In genomic region chr2:237251959-237252358, GRCh38 we compare ENCODE assay signal across 24 cellular contexts.
DNase-seq lines count a peak whose midpoint lies in the region; ATAC-seq and TF ChIP-seq lines count a peak whose summit lies in the region.
"Had no signal": no experiment of that assay in that cellular context is flagged by ENCODE, and none has a peak within 500 bp of the region (broad histone marks: within the 10 kb centered on the region; RNA-seq: fewer than 3 reads in every experiment).

No MANE protein-coding gene starts in this region.

- no peak overlapping the region for H3K27ac Mint-ChIP-seq in activated naive CD4-positive, alpha-beta T cell treated with anti-CD3 and anti-CD28 coated beads for 36 hours
- H3K27ac Mint-ChIP-seq: CD14-positive monocyte; CD4-positive, alpha-beta T cell; CD8-positive, alpha-beta memory T cell had no signal

- H3K18ac ChIP-seq in mesenchymal stem cell (ENCODE audit: low read depth in 1 of 2, low read length in 2 of 2) = no peak overlapping the region
- H3K18ac ChIP-seq in trophoblast cell (ENCODE audit: low read length) = no peak overlapping the region

- DNase-seq in Panc1 (ENCODE audit: low read depth, low spot score) = no peak
- no peak for DNase-seq in mesenchymal stem cell
- no peak for DNase-seq in trophoblast cell
- DNase-seq in vagina (ENCODE audit: extremely low spot score in 2 of 2) = no peak
- no peak for DNase-seq in activated naive CD4-positive, alpha-beta T cell treated with anti-CD3 and anti-CD28 coated beads for 36 hours
- DNase-seq in HuH-7 (ENCODE audit: low spot score) = no peak
- DNase-seq: 8988T; ACHN; AML-193; BE2C; CD4-positive, alpha-beta T cell; CD8-positive, alpha-beta memory T cell; DMS 273 treated with DMSO at 0.1 percent for 48 hours; DMS79; EL; GDM1; GM23248; H7; HCEC 1CT had no signal

- H4K12ac ChIP-seq in trophoblast cell (ENCODE audit: low read depth, low read length) = no peak overlapping the region

- TF ChIP-seq CTCF in Panc1 (IDR thresholded peaks at IDR 0.05) (no peak), vagina (IDR thresholded peaks at IDR 0.05) (no peak)

- no peak overlapping the region for H3K14ac ChIP-seq in mesenchymal stem cell (ENCODE audit: low read length in 2 of 2)
- H3K14ac ChIP-seq in trophoblast cell (ENCODE audit: low read length) = no peak overlapping the region

- H2BK120ac ChIP-seq in mesenchymal stem cell (ENCODE audit: low read depth, low read length) (no peak overlapping the region), trophoblast cell (ENCODE audit: insufficient read depth, low read length, poor library complexity) (no peak overlapping the region)

- H2BK5ac ChIP-seq in mesenchymal stem cell (ENCODE audit: low read depth, low read length, poor library complexity, severe bottlenecking) = no peak overlapping the region
- no peak overlapping the region for H2BK5ac ChIP-seq in trophoblast cell (ENCODE audit: low read depth, low read length, poor library complexity)

- H2BK15ac ChIP-seq in mesenchymal stem cell (ENCODE audit: low read depth, poor library complexity, severe bottlenecking) = peak overlapping the region; percentile 67

- H3K4me3 Mint-ChIP-seq in activated naive CD4-positive, alpha-beta T cell treated with anti-CD3 and anti-CD28 coated beads for 36 hours = no peak overlapping the region
- H3K4me3 Mint-ChIP-seq: CD14-positive monocyte; CD4-positive, alpha-beta T cell; CD8-positive, alpha-beta memory T cell had no signal

- no peak overlapping the region for H3K4me2 ChIP-seq in mesenchymal stem cell (ENCODE audit: low read length, poor library complexity, severe bottlenecking)
- no peak overlapping the region for H3K4me2 ChIP-seq in trophoblast cell (ENCODE audit: low read length)
- H3K4me2 ChIP-seq: BLaER1 treated with 17β-estradiol and CSF1 and Interleukin-3, amounts not matched to agents 10 nM and 100 nM had no signal

- no peaks in the 10 kb centered on the region for H3K36me3 Mint-ChIP-seq in activated naive CD4-positive, alpha-beta T cell treated with anti-CD3 and anti-CD28 coated beads for 36 hours (ENCODE audit: low read depth)
- H3K36me3 Mint-ChIP-seq: CD14-positive monocyte; CD8-positive, alpha-beta memory T cell had no signal

- H3K9ac ChIP-seq in mesenchymal stem cell (ENCODE audit: low read length) (no peak overlapping the region), trophoblast cell (ENCODE audit: low read length) (no peak overlapping the region)
- H3K9ac ChIP-seq: BLaER1 treated with 17β-estradiol and CSF1 and Interleukin-3, amounts not matched to agents 10 nM and 100 nM; GM23248 had no signal

- no peak overlapping the region for H4K8ac ChIP-seq in mesenchymal stem cell (ENCODE audit: low read length)
- no peak overlapping the region for H4K8ac ChIP-seq in trophoblast cell (ENCODE audit: low read depth, low read length)

- no peaks in the 10 kb centered on the region for H3K27me3 ChIP-seq in Panc1 (ENCODE audit: control insufficient read depth, insufficient read depth, low read length)
- H3K27me3 ChIP-seq in mesenchymal stem cell (ENCODE audit: control insufficient read depth in 1 of 2, insufficient read depth in 1 of 2, low read length in 2 of 2) = no peaks in the 10 kb centered on the region
- H3K27me3 ChIP-seq in trophoblast cell (ENCODE audit: insufficient read depth, low read length) = no peaks in the 10 kb centered on the region
- no peaks in the 10 kb centered on the region for H3K27me3 ChIP-seq in vagina
- H3K27me3 ChIP-seq: BE2C; BLaER1 treated with 17β-estradiol and CSF1 and Interleukin-3, amounts not matched to agents 10 nM and 100 nM had no signal

- H2AK5ac ChIP-seq in mesenchymal stem cell (ENCODE audit: low read length, severe bottlenecking) (no peak overlapping the region), trophoblast cell (ENCODE audit: low read length) (peak overlapping the region; percentile 79)

- no peak overlapping the region for H4K91ac ChIP-seq in mesenchymal stem cell (ENCODE audit: low read length)
- peak overlapping the region; percentile 10 for H4K91ac ChIP-seq in trophoblast cell (ENCODE audit: low read depth, low read length)

- no peaks in the 10 kb centered on the region for H3K9me3 Mint-ChIP-seq in activated naive CD4-positive, alpha-beta T cell treated with anti-CD3 and anti-CD28 coated beads for 36 hours
- H3K9me3 Mint-ChIP-seq: CD4-positive, alpha-beta T cell; CD8-positive, alpha-beta memory T cell had no signal

- no peaks in the 10 kb centered on the region for H3K27me3 Mint-ChIP-seq in activated naive CD4-positive, alpha-beta T cell treated with anti-CD3 and anti-CD28 coated beads for 36 hours (ENCODE audit: low read depth)

- no peak overlapping the region for H3K4ac ChIP-seq in mesenchymal stem cell (ENCODE audit: low read depth in 1 of 2, low read length in 2 of 2)
- no peak overlapping the region for H3K4ac ChIP-seq in trophoblast cell (ENCODE audit: low read depth, low read length)

- in situ Hi-C loops in Panc1 (cut with HindIII; ENCODE audit: low pct_unique_long_range_greater_than_20kb, low sequenced_read_pairs) = no loop called here

- H3K4me3 ChIP-seq in Panc1 (ENCODE audit: low read depth in 2 of 2, low read length in 2 of 2) (no peak overlapping the region), mesenchymal stem cell (ENCODE audit: insufficient read depth in 1 of 2, low read depth in 1 of 2, low read length in 2 of 2) (no peak overlapping the region), trophoblast cell (ENCODE audit: low read depth, low read length) (no peak overlapping the region), vagina (no peak overlapping the region)
- H3K4me3 ChIP-seq: A549; BLaER1 treated with 17β-estradiol and CSF1 and Interleukin-3, amounts not matched to agents 10 nM and 100 nM; GM12878; GM23248 had no signal

- CTCF ChIA-PET in Panc1 (lab: Charles Lee) = no interaction called here
- CTCF ChIA-PET in activated naive CD4-positive, alpha-beta T cell treated with anti-CD3 and anti-CD28 coated beads for 36 hours (lab: Charles Lee) = no interaction called here

- WGBS in mesenchymal stem cell = 100% methylated on average over 1 of the region's 2 CpGs
- no CpG with 5 or more reads among the region's 2 CpGs for WGBS in trophoblast cell (ENCODE audit: extremely low coverage, insufficient coverage, insufficient read length)

- no TSS peak for BruUV-seq in Panc1 (replicated peaks; lab: Mats Ljungman, UMichigan)

- H2BK12ac ChIP-seq in mesenchymal stem cell (ENCODE audit: low read length in 2 of 2) (no peak overlapping the region), trophoblast cell (ENCODE audit: low read length) (peak overlapping the region; percentile 25)

- H2AFZ ChIP-seq in mesenchymal stem cell (ENCODE audit: low read depth, low read length) (no peak overlapping the region), trophoblast cell (ENCODE audit: insufficient read depth, low read length, poor library complexity) (no peak overlapping the region)
- H2AFZ ChIP-seq: GM23248 had no signal

- H3K79me1 ChIP-seq in mesenchymal stem cell (replicated peaks; ENCODE audit: low read length, poor library complexity, severe bottlenecking) = no peaks in the 10 kb centered on the region
- peaks cover 27% of the 10 kb centered on the region for H3K79me1 ChIP-seq in trophoblast cell (ENCODE audit: low read length)

- H3K4me1 Mint-ChIP-seq in activated naive CD4-positive, alpha-beta T cell treated with anti-CD3 and anti-CD28 coated beads for 36 hours (ENCODE audit: low read depth) = no peaks in the 10 kb centered on the region
- H3K4me1 Mint-ChIP-seq: CD8-positive, alpha-beta memory T cell had no signal

- no peaks in the 10 kb centered on the region for H3K9me3 ChIP-seq in Panc1 (ENCODE audit: control insufficient read depth, insufficient read depth, low read depth, low read length)
- no peaks in the 10 kb centered on the region for H3K9me3 ChIP-seq in mesenchymal stem cell (ENCODE audit: control insufficient read depth, low read length)
- H3K9me3 ChIP-seq in trophoblast cell (ENCODE audit: insufficient read depth, low read depth, low read length) = no peaks in the 10 kb centered on the region
- H3K9me3 ChIP-seq in vagina = no peaks in the 10 kb centered on the region
- H3K9me3 ChIP-seq: BE2C had no signal

- POLR2A ChIA-PET in Panc1 (lab: Charles Lee) = no interaction called here

- no peak for TF ChIP-seq POLR2A in vagina (IDR thresholded peaks at IDR 0.05)

- H3K27ac ChIP-seq in Panc1 (ENCODE audit: low read length) (peak overlapping the region; percentile 26; the same call in 1 of the 2 replicates), mesenchymal stem cell (ENCODE audit: low read length, poor library complexity, severe bottlenecking) (no peak overlapping the region), trophoblast cell (ENCODE audit: low read depth, low read length) (no peak overlapping the region), vagina (peak overlapping the region; percentile 51)
- H3K27ac ChIP-seq: BLaER1 treated with 17β-estradiol and CSF1 and Interleukin-3, amounts not matched to agents 10 nM and 100 nM; GM23248 had no signal

- H3K36me3 ChIP-seq in Panc1 (ENCODE audit: control insufficient read depth, insufficient read depth, low read length) (no peaks in the 10 kb centered on the region), mesenchymal stem cell (ENCODE audit: control insufficient read depth in 1 of 2, insufficient read depth in 2 of 2, low read depth in 1 of 2, low read length in 2 of 2) (no peaks in the 10 kb centered on the region), trophoblast cell (ENCODE audit: control insufficient read depth in 1 of 2, insufficient read depth in 2 of 2, low read length in 2 of 2) (no peaks in the 10 kb centered on the region), vagina (no peaks in the 10 kb centered on the region)
- H3K36me3 ChIP-seq: BE2C; BLaER1 treated with 17β-estradiol and CSF1 and Interleukin-3, amounts not matched to agents 10 nM and 100 nM had no signal

- intact Hi-C loops in Panc1 (cut with micrococcal nuclease; ENCODE audit: unreplicated experiment) = no loop called here
- intact Hi-C loops in vagina (cut with DNase I) = loop anchor here (10.0 kb wide), 1 partner anchor 67 kb away; no protein-coding TSS in a partner anchor
- intact Hi-C loops in activated naive CD4-positive, alpha-beta T cell treated with anti-CD3 and anti-CD28 coated beads for 36 hours (cut with micrococcal nuclease) = no loop called here

- H3K23ac ChIP-seq in mesenchymal stem cell (ENCODE audit: low read length in 2 of 2) = no peak overlapping the region
- no peak overlapping the region for H3K23ac ChIP-seq in trophoblast cell (ENCODE audit: low read length)

- H3K4me1 ChIP-seq in Panc1 (ENCODE audit: control insufficient read depth, insufficient read depth, low read length) (no peaks in the 10 kb centered on the region; the same call in 1 of the 2 replicates), mesenchymal stem cell (ENCODE audit: control insufficient read depth, insufficient read depth, low read depth, low read length) (peaks cover 12% of the 10 kb centered on the region), trophoblast cell (ENCODE audit: control insufficient read depth in 1 of 2, insufficient read depth in 2 of 2, low read length in 2 of 2) (peaks cover 2 to 9% of the 10 kb centered on the region in 2 experiments), vagina (peaks cover 29% of the 10 kb centered on the region)
- H3K4me1 ChIP-seq: BE2C; BLaER1 treated with 17β-estradiol and CSF1 and Interleukin-3, amounts not matched to agents 10 nM and 100 nM had no signal

- ATAC-seq in Panc1 (no peak), GM21717 (IDR thresholded peaks at IDR 0.05; ENCODE audit: unreplicated experiment) (no peak)
- ATAC-seq: GM12878 had no signal

- peaks cover 2% of the 10 kb centered on the region for H3K79me2 ChIP-seq in trophoblast cell (ENCODE audit: control insufficient read depth, insufficient read depth, low read length, poor library complexity)

Comparison
In these comparisons a context has a peak if more than half of its experiments do, and no peak if none do; other contexts are left out.
1. H3K27ac ChIP-seq: peak in Panc1 (single experiment) and vagina (single experiment); none in mesenchymal stem cell (single experiment) and trophoblast cell (single experiment).